ENCODE assay signal across 29 cellular contexts in the genomic region with DNA sequence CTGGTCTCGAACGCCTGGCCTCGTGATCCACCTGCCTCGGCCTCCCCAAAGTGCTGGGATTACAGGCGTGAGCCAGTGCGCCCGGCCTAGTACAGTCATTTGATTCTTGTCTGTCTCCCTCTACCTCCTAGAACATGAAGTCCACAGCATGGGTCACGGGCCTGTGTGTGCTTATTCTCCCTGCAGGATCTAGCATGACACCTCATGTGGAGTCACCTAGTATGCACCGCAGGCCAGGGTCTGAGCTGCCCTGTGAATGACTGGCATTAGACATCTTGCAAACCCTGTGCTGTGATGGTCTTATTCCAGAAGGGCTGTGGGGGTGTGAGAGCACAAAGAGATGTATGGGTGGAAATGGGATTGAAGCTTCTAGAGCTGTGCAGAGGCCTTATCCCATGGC.
"Had no signal": no experiment of that assay in that cellular context is flagged by ENCODE, and none has a peak within 500 bp of the region (broad histone marks: within the 10 kb centered on the region; RNA-seq: fewer than 3 reads in every experiment).

No MANE protein-coding gene starts in this region.

- H3K27ac Mint-ChIP-seq: activated CD8-positive, alpha-beta T cell treated with anti-CD3 and anti-CD28 coated beads, Interleukin-2, amount 10 ng/mL, durations not matched to agents 7 days and 5 days; activated naive CD4-positive, alpha-beta T cell treated with anti-CD3 and anti-CD28 coated beads, Interleukin-2, amount 50 U/mL, for 24 hours; activated naive CD8-positive, alpha-beta T cell treated with anti-CD3 and anti-CD28 coated beads, Interleukin-2, amount 10 ng/mL, durations not matched to agents 7 days and 5 days; activated T-cell treated with anti-CD3 and anti-CD28 coated beads, Interleukin-2, amount 50 U/mL, for 24 hours; activated T-helper 2 cell treated with anti-CD3 and anti-CD28 coated beads, Interferon-gamma antibody, Interleukin-2, Interleukin-4, amounts not matched to agents 10 μg/mL and 5 μg/mL and 100 μg/mL, durations not matched to agents 14 hours and 24 hours and 36 hours had no signal

- H3K9me3 Mint-ChIP-seq: activated CD4-positive, alpha-beta T cell treated with anti-CD3 and anti-CD28 coated beads, Interleukin-2, amount 10 ng/mL, durations not matched to agents 7 days and 5 days; activated naive CD4-positive, alpha-beta T cell treated with anti-CD3 and anti-CD28 coated beads, Interleukin-2, amount 50 U/mL, for 24 hours; activated naive CD8-positive, alpha-beta T cell treated with anti-CD3 and anti-CD28 coated beads, Interleukin-2, amount 10 ng/mL, durations not matched to agents 7 days and 5 days; activated T-cell treated with anti-CD3 and anti-CD28 coated beads, Interleukin-2, amount 50 U/mL, for 24 hours; activated T-helper 2 cell treated with anti-CD3 and anti-CD28 coated beads, Interferon-gamma antibody, Interleukin-2, Interleukin-4, amounts not matched to agents 10 μg/mL and 5 μg/mL and 100 μg/mL, durations not matched to agents 14 hours and 24 hours and 36 hours; central memory CD8-positive, alpha-beta T cell had no signal

- H3K4me3 ChIP-seq: ascending aorta, cardiac muscle cell, SJCRH30, SK-N-MC had no signal

- H3K4me3 Mint-ChIP-seq: activated CD4-positive, alpha-beta T cell treated with anti-CD3 and anti-CD28 coated beads, Interleukin-2, amount 10 ng/mL, durations not matched to agents 7 days and 5 days; activated CD8-positive, alpha-beta T cell treated with anti-CD3 and anti-CD28 coated beads, Interleukin-2, amount 10 ng/mL, durations not matched to agents 7 days and 5 days; activated naive CD4-positive, alpha-beta T cell treated with anti-CD3 and anti-CD28 coated beads, Interleukin-2, amount 50 U/mL, for 24 hours; activated naive CD8-positive, alpha-beta T cell treated with anti-CD3 and anti-CD28 coated beads, Interleukin-2, amount 10 ng/mL, durations not matched to agents 7 days and 5 days; activated T-cell treated with anti-CD3 and anti-CD28 coated beads, Interleukin-2, amount 50 U/mL, for 24 hours; central memory CD8-positive, alpha-beta T cell had no signal

- H3K9me3 ChIP-seq: ascending aorta, SJCRH30 had no signal

- H3K27me3 ChIP-seq: ascending aorta, cardiac muscle cell, SJCRH30 had no signal

- H3K4me1 ChIP-seq: SJCRH30 had no signal

- DNase-seq: activated CD4-positive, alpha-beta T cell treated with anti-CD3 and anti-CD28 coated beads, Interleukin-2, amount 10 ng/mL, durations not matched to agents 7 days and 5 days; activated CD4-positive, alpha-beta T cell treated with anti-CD3 and anti-CD28 coated beads, Interleukin-2, amount 50 U/mL, for 48 hours; activated CD4-positive, CD25-positive, alpha-beta regulatory T cell; activated CD8-positive, alpha-beta T cell treated with anti-CD3 and anti-CD28 coated beads, Interleukin-2, amount 10 ng/mL, durations not matched to agents 7 days and 5 days; activated gamma-delta T cell; activated naive CD4-positive, alpha-beta T cell treated with Interleukin-2 at 50 U/mL for 16 hours; activated naive CD8-positive, alpha-beta T cell treated with anti-CD3 and anti-CD28 coated beads, Interleukin-2, amount 10 ng/mL, durations not matched to agents 7 days and 5 days; activated T-cell treated with anti-CD3 and anti-CD28 coated beads, Interleukin-2, amount 50 U/mL, for 24 hours; amygdala; Kasumi-1; MM.1S; MV-4-11; NCI-H1092; NCI-H1436 treated with DMSO at 0.1 percent for 48 hours; NCI-H1694 treated with DMSO at 0.1 percent for 48 hours; NCI-H2029; NCI-H345; NCI-H524 treated with DMSO at 0.1 percent for 48 hours; SHP77; SJCRH30; T1000; WERI-Rb-1 had no signal

- H3K27ac ChIP-seq: ascending aorta, cardiac muscle cell, SJCRH30, SK-N-MC, WERI-Rb-1 had no signal

- ATAC-seq: activated CD8-positive, alpha-beta T cell treated with anti-CD3 and anti-CD28 coated beads, Interleukin-2, amount 10 ng/mL, durations not matched to agents 7 days and 5 days; Panc1 had no signal

- H3K27me3 Mint-ChIP-seq: activated CD4-positive, alpha-beta T cell treated with anti-CD3 and anti-CD28 coated beads, Interleukin-2, amount 10 ng/mL, durations not matched to agents 7 days and 5 days; activated naive CD4-positive, alpha-beta T cell treated with anti-CD3 and anti-CD28 coated beads, Interleukin-2, amount 50 U/mL, for 24 hours; activated naive CD8-positive, alpha-beta T cell treated with anti-CD3 and anti-CD28 coated beads, Interleukin-2, amount 10 ng/mL, durations not matched to agents 7 days and 5 days; activated T-cell treated with anti-CD3 and anti-CD28 coated beads, Interleukin-2, amount 50 U/mL, for 24 hours; central memory CD8-positive, alpha-beta T cell had no signal
